ENCODE assay signal across 8 cellular contexts in the genomic region with DNA sequence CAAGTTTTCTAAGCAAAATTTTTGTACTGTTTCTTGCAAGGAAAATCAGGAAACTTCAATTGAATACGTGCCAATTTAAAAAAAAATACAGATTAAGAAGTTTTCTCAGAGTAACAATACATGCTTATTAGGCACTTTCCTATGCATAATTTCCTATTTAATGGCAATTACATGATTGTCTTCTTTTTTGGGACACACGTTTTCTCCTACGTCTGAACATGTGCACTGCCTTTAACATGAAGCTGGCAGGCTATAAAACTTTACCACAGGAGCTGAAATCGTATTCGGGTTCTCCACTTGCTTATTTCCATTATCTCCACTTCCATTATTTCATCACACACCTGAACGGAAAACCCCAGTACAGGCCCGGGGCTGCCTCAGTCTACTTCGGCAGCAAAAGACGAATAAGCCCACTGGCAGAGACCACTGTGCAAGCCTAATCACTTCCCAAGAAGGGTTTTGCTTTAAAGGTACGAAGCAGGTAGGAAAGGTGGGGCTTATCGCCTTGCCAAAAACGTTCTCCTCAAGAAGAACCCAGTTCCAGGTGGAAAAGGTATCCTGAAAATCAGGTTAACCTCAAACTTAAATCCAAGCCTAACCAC.
DNase-seq lines count a peak whose midpoint lies in the region; ATAC-seq and TF ChIP-seq lines count a peak whose summit lies in the region.

No MANE protein-coding gene starts in this region.

- no peak for TF ChIP-seq CTCF in foreskin fibroblast (IDR thresholded peaks at IDR 0.05; ENCODE audit: low read depth, low read length)
- TF ChIP-seq CTCF in retinal pigment epithelial cell (conservative IDR thresholded peaks at IDR 0.05; ENCODE audit: low read depth, low read length): no peak

- H3K4me3 ChIP-seq in foreskin fibroblast (ENCODE audit: low read depth in 1 of 2, low read length in 2 of 2) (peak overlapping the region; percentile 75 to 97), retinal pigment epithelial cell (ENCODE audit: low read length) (peak overlapping the region; percentile 88)

- ATAC-seq in HG02970 (IDR thresholded peaks at IDR 0.05; ENCODE audit: low FRiP score, unreplicated experiment) (no peak), GM18861 (IDR thresholded peaks at IDR 0.05; ENCODE audit: unreplicated experiment) (no peak)

- DNase-seq in DMS153 treated with DMSO at 0.1 percent for 48 hours (lab: John Stamatoyannopoulos, UW; ENCODE audit: unreplicated experiment) (peak; percentile 40), DMS153 (lab: John Stamatoyannopoulos, UW) (no peak), RKO (ENCODE audit: low spot score) (peak; percentile 26), foreskin fibroblast (peak in 1 of 2 donors; percentile 21), retinal pigment epithelial cell (ENCODE audit: low read depth) (no peak), AML-193 (lab: John Stamatoyannopoulos, UW) (no peak)

Comparison
In these comparisons a context has a peak if more than half of its experiments do, and no peak if none do; other contexts are left out.
1. DNase-seq: peak in DMS153 treated with DMSO at 0.1 percent for 48 hours (single experiment) and RKO (single experiment); none in DMS153 (single experiment), retinal pigment epithelial cell (single experiment) and AML-193 (0 of 2).